In genomic region chr19:39319098-39319891, GRCh38 we compare ENCODE assay signal across 11 cellular contexts. TPM values are rescaled to one million over a fixed set of nuclear protein-coding genes. Genes with fewer than 3 reads are reported as not detected.
DNase-seq lines count a peak whose midpoint lies in the region; ATAC-seq, FAIRE-seq and TF ChIP-seq lines count a peak whose summit lies in the region.
"Had no signal": no experiment of that assay in that cellular context is flagged by ENCODE, and none has a peak within 500 bp of the region (broad histone marks: within the 10 kb centered on the region; RNA-seq: fewer than 3 reads in every experiment).

No MANE protein-coding gene starts in this region.

- peak overlapping the region; percentile 6 for H4K91ac ChIP-seq in H1 (replicated peaks; ENCODE audit: insufficient read length, low read length)

- H4K8ac ChIP-seq in H1 (ENCODE audit: extremely low read depth, insufficient read depth, low read length) = no peak overlapping the region

- H3K23me2 ChIP-seq in H1 (ENCODE audit: low read depth, low read length) = peaks cover 7% of the 10 kb centered on the region; the same call in 1 of the 2 replicates

- FAIRE-seq in H1 (lab: Jason Lieb, UNC) = peak; percentile 66

- no peak for TF ChIP-seq EP300 in H1 (IDR thresholded peaks at IDR 0.05; ENCODE audit: borderline replicate concordance in 1 of 2, low read depth in 2 of 2, low read length in 2 of 2)

- CTCF ChIA-PET in PC-9 (lab: Charles Lee) = no interaction called here
- CTCF ChIA-PET in H1 (lab: Charles Lee; ENCODE audit: partially characterized antibody) = no interaction called here

- no peak overlapping the region for H2BK120ac ChIP-seq in H1 (replicated peaks; ENCODE audit: low read depth, low read length)

- H3K4me1 ChIP-seq in PC-9 (replicated peaks; ENCODE audit: insufficient read depth) (peaks cover 11% of the 10 kb centered on the region), H1 (replicated peaks in 1 of 4; ENCODE audit: control insufficient read depth in 3 of 4, insufficient read depth in 4 of 4, low read length in 3 of 4) (peaks cover 2 to 8% (median 3%) of the 10 kb centered on the region in 4 experiments; a peak in 5 of 7 replicates)

- no peak for TF ChIP-seq POLR2A in H1 (IDR thresholded peaks at IDR 0.05; ENCODE audit: control extremely low read depth in 1 of 2, low read depth in 2 of 2, low read length in 2 of 2)

- peaks cover 17% of the 10 kb centered on the region for H3K36me3 Mint-ChIP-seq in activated T-cell treated with anti-CD3 and anti-CD28 coated beads, Interleukin-2, amount 50 U/mL, for 24 hours (ENCODE audit: low read depth)
- peaks cover 1 to 2% of the 10 kb centered on the region in 2 donors for H3K36me3 Mint-ChIP-seq in stimulated activated naive B cell treated with anti-CD40 and anti-IgM and Interleukin-4, amounts not matched to agents 10 μg/mL and 1 μg/mL and 100 μg/mL, for 72 hours

- peak overlapping the region; percentile 79 for H3K4me3 Mint-ChIP-seq in activated T-cell treated with anti-CD3 and anti-CD28 coated beads, Interleukin-2, amount 50 U/mL, for 24 hours
- peak overlapping the region; percentile 21 to 47 for H3K4me3 Mint-ChIP-seq in stimulated activated naive B cell treated with anti-CD40 and anti-IgM and Interleukin-4, amounts not matched to agents 10 μg/mL and 1 μg/mL and 100 μg/mL, for 72 hours

- H3K56ac ChIP-seq in H1 (replicated peaks; ENCODE audit: insufficient read length, low read depth, low read length) = no peak overlapping the region

- peak overlapping the region; percentile 83 for H3K4me2 ChIP-seq in PC-9
- peak overlapping the region; percentile 81 to 99 for H3K4me2 ChIP-seq in H1 (ENCODE audit: insufficient read depth in 1 of 2, low read depth in 2 of 2, low read length in 2 of 2)

- no peak overlapping the region for H2BK12ac ChIP-seq in H1 (ENCODE audit: low read depth, low read length)

- no peaks in the 10 kb centered on the region for H3K9me2 ChIP-seq in PC-9 (ENCODE audit: insufficient read depth)

- no peak overlapping the region for H2BK5ac ChIP-seq in H1 (ENCODE audit: low read depth, low read length)

- no peaks in the 10 kb centered on the region for H4K20me1 ChIP-seq in PC-9 (ENCODE audit: insufficient read depth)
- H4K20me1 ChIP-seq in H1 (replicated peaks in 1 of 2; ENCODE audit: control insufficient read depth in 1 of 2, insufficient read depth in 2 of 2, low read length in 2 of 2) = peaks cover 0 to 7% of the 10 kb centered on the region in 2 experiments

- intact Hi-C loops in PC-9 (cut with micrococcal nuclease; ENCODE audit: unreplicated experiment) (no loop called here), posterior cingulate gyrus (cut with DNase I) (no loop called here)

- H3K9me3 ChIP-seq in PC-9 (ENCODE audit: insufficient read depth, low read depth) (no peaks in the 10 kb centered on the region), H1 (ENCODE audit: insufficient read depth in 2 of 2, low read depth in 1 of 2, low read length in 1 of 2) (no peaks in the 10 kb centered on the region)

- H3K4ac ChIP-seq in H1 (replicated peaks; ENCODE audit: insufficient read length, low read depth, low read length) = peak overlapping the region; percentile 83

- H2AFZ ChIP-seq in PC-9 (no peak overlapping the region), H1 (ENCODE audit: low read length) (no peak overlapping the region)

- H3K36me3 ChIP-seq in PC-9 (ENCODE audit: low read depth) = no peaks in the 10 kb centered on the region
- peaks cover 0 to 8% (median 1%) of the 10 kb centered on the region in 4 experiments; a peak in 2 of 8 replicates for H3K36me3 ChIP-seq in H1 (ENCODE audit: control insufficient read depth in 2 of 4, insufficient read depth in 4 of 4, low read length in 3 of 4)
- H3K36me3 ChIP-seq: SJSA1 had no signal

- 85% methylated on average over 5 of the region's 5 CpGs; no CpG with 5 or more reads in 1 of the 2 experiments for WGBS in H1 (ENCODE audit: extremely low coverage in 1 of 2, insufficient coverage in 1 of 2, insufficient read length in 1 of 2, insufficient replicate concordance in 2 of 2, low coverage in 1 of 2, low lambda C conversion rate in 2 of 2, missing lambda C conversion rate in 1 of 2), 2 experiments

- no peak overlapping the region; a peak in 1 of 7 replicates for H3K9ac ChIP-seq in H1 (replicated peaks in 1 of 4; ENCODE audit: extremely low read depth in 1 of 4, low read depth in 3 of 4, low read length in 3 of 4)

- H3K4me3 ChIP-seq in PC-9 (peak overlapping the region; percentile 72), H1 (ENCODE audit: extremely low read depth in 1 of 4, insufficient read depth in 2 of 4, low read depth in 3 of 4, low read length in 4 of 4) (peak overlapping the region; percentile 63 to 88 (median 69); a peak in 6 of 8 replicates)
- H3K4me3 ChIP-seq: SJSA1 had no signal

- peak overlapping the region; percentile 15; the same call in 1 of the 2 replicates for H2AK5ac ChIP-seq in H1 (ENCODE audit: low read depth, low read length)

- H3K27ac ChIP-seq in PC-9 (no peak overlapping the region), H1 (ENCODE audit: low read depth, low read length) (no peak overlapping the region)
- H3K27ac ChIP-seq: SJSA1 had no signal

- no peak overlapping the region for H3K18ac ChIP-seq in H1 (ENCODE audit: extremely low read depth, low read length)

- no peak for TF ChIP-seq RAD21 in H1 (IDR thresholded peaks at IDR 0.05 in 1 of 2, conservative IDR thresholded peaks at IDR 0.05 in 1 of 2; ENCODE audit: low read depth in 2 of 2, low read length in 2 of 2)

- H3K23ac ChIP-seq in H1 (ENCODE audit: insufficient read length) = peak overlapping the region; percentile 77

- POLR2A ChIA-PET in PC-9 (lab: Charles Lee; ENCODE audit: unreplicated experiment) = no interaction called here
- POLR2A ChIA-PET in H1 (lab: Charles Lee; ENCODE audit: partially characterized antibody) = no interaction called here

- H2BK20ac ChIP-seq in H1 (ENCODE audit: low read length) = no peak overlapping the region

- no peak overlapping the region for H3K14ac ChIP-seq in H1 (ENCODE audit: insufficient read length)

- no peaks in the 10 kb centered on the region for H3K27me3 Mint-ChIP-seq in activated T-cell treated with anti-CD3 and anti-CD28 coated beads, Interleukin-2, amount 50 U/mL, for 24 hours
- peaks cover 12 to 18% of the 10 kb centered on the region in 2 donors for H3K27me3 Mint-ChIP-seq in stimulated activated naive B cell treated with anti-CD40 and anti-IgM and Interleukin-4, amounts not matched to agents 10 μg/mL and 1 μg/mL and 100 μg/mL, for 72 hours

- H3F3A ChIP-seq in PC-9 (ENCODE audit: insufficient read depth, low read depth) = peaks cover 5% of the 10 kb centered on the region; the same call in 1 of the 2 replicates

- peaks cover 22% of the 10 kb centered on the region for H3K4me1 Mint-ChIP-seq in activated T-cell treated with anti-CD3 and anti-CD28 coated beads, Interleukin-2, amount 50 U/mL, for 24 hours (ENCODE audit: low read depth)
- peaks cover 19 to 20% of the 10 kb centered on the region in 2 donors for H3K4me1 Mint-ChIP-seq in stimulated activated naive B cell treated with anti-CD40 and anti-IgM and Interleukin-4, amounts not matched to agents 10 μg/mL and 1 μg/mL and 100 μg/mL, for 72 hours

- peak overlapping the region; percentile 59 for H3K27ac Mint-ChIP-seq in activated T-cell treated with anti-CD3 and anti-CD28 coated beads, Interleukin-2, amount 50 U/mL, for 24 hours
- no peak overlapping the region for H3K27ac Mint-ChIP-seq in stimulated activated naive B cell treated with anti-CD40 and anti-IgM and Interleukin-4, amounts not matched to agents 10 μg/mL and 1 μg/mL and 100 μg/mL, for 72 hours

- no TSS peak for BruUV-seq in PC-9 (replicated peaks; lab: Mats Ljungman, UMichigan)

- H3K9me3 Mint-ChIP-seq in activated T-cell treated with anti-CD3 and anti-CD28 coated beads, Interleukin-2, amount 50 U/mL, for 24 hours = no peaks in the 10 kb centered on the region
- H3K9me3 Mint-ChIP-seq in stimulated activated naive B cell treated with anti-CD40 and anti-IgM and Interleukin-4, amounts not matched to agents 10 μg/mL and 1 μg/mL and 100 μg/mL, for 72 hours = no peaks in the 10 kb centered on the region

- ATAC-seq in stimulated activated naive B cell treated with anti-CD40 and anti-IgM and Interleukin-4, amounts not matched to agents 10 μg/mL and 1 μg/mL and 100 μg/mL, for 72 hours (replicated peaks) = no peak

- H3K79me2 ChIP-seq in PC-9 (ENCODE audit: low read depth) (0 out of 2 replicates have a peak, but pooled peaks cover 7% of the 10 kb centered on the region), H1 (ENCODE audit: control insufficient read depth in 1 of 2, insufficient read depth in 2 of 2, low read length in 2 of 2) (no peaks in the 10 kb centered on the region)

- DNase-seq in activated T-cell treated with anti-CD3 and anti-CD28 coated beads, Interleukin-2, amount 50 U/mL, for 24 hours = no peak
- DNase-seq in activated T-cell treated with anti-CD3 and anti-CD28 coated beads for 4 hours (no peak), PC-9 (no peak), H1 (ENCODE audit: low read depth in 1 of 2, low spot score in 2 of 2) (no peak), posterior cingulate gyrus (no peak), epidermal melanocyte (ENCODE audit: insufficient read length, low spot score) (no peak), NCI-H2227 (lab: John Stamatoyannopoulos, UW; ENCODE audit: unreplicated experiment) (no peak)
- DNase-seq in stimulated activated naive B cell treated with anti-CD40 and anti-IgM and Interleukin-4, amounts not matched to agents 10 μg/mL and 1 μg/mL and 100 μg/mL, for 72 hours = no peak
- DNase-seq: NCI-H2029 had no signal

- H3K27me3 ChIP-seq in PC-9 (ENCODE audit: insufficient read depth, low read depth) (no peaks in the 10 kb centered on the region; the same call in 1 of the 2 replicates), H1 (replicated peaks in 1 of 4; ENCODE audit: control insufficient read depth in 3 of 4, extremely low read depth in 1 of 4, insufficient read depth in 3 of 4, low read length in 3 of 4) (peaks cover 0 to 14% (median 12%) of the 10 kb centered on the region in 4 experiments; a peak in 4 of 7 replicates)

- TF ChIP-seq CTCF in PC-9 (conservative IDR thresholded peaks at IDR 0.05) (no peak), H1 (IDR thresholded peaks at IDR 0.05; ENCODE audit: control extremely low read depth in 1 of 3, insufficient read depth in 1 of 3, low read depth in 1 of 3, low read length in 3 of 3) (no peak)

- H2BK15ac ChIP-seq in H1 (ENCODE audit: low read length) = peak overlapping the region; percentile 74; the same call in 1 of the 2 replicates

- no peak overlapping the region for H4K5ac ChIP-seq in H1 (ENCODE audit: insufficient read length, low read depth, low read length)

- H3K79me1 ChIP-seq in H1 (ENCODE audit: low read depth, low read length) = no peaks in the 10 kb centered on the region

RNA-seq across cellular contexts. Expression of gene LRFN1, which starts 1.4 kb away (rescaled TPM):
- 2.3 and 4.0 TPM in 2 replicates for total RNA-seq in PC-9 (2021)
- 6.6 and 7.5 TPM in 2 replicates for total RNA-seq in H1 (2021; fragmentation: NEBNext Ultra II Directional; extraction: Animal tissue kit (Norgen Biotek cat#: 25700))
- polyA plus RNA-seq in H1 (2011; rRNA removed) = 2.4 and 6.1 TPM in 2 replicates
- 2.3 TPM for polyA plus RNA-seq in H1 (2011; cell fraction: cytosol; rRNA removed)
- 3.7 TPM for polyA plus RNA-seq in H1 (2011; cell fraction: nucleus; rRNA removed)
- polyA plus RNA-seq in H1 (2012, experiment 1 of 2) = 1.9 to 4.8 TPM (median 3.9 TPM) in 4 replicates
- 3.1 TPM for polyA plus RNA-seq in H1 (2012, experiment 2 of 2)
- polyA plus RNA-seq in H1 (2013, experiment 1 of 2) = 8.1 TPM
- 8.5 TPM for polyA plus RNA-seq in H1 (2013, experiment 2 of 2)
- polyA minus RNA-seq in H1 (2011; rRNA and poly(A)+ RNA removed) = 0.68 and 1.4 TPM in 2 replicates
- polyA minus RNA-seq in H1 (2011; cell fraction: cytosol; rRNA and poly(A)+ RNA removed) = 3.8 TPM
- 5.0 TPM for polyA minus RNA-seq in H1 (2011; cell fraction: nucleus; rRNA and poly(A)+ RNA removed)
- total RNA-seq: SJSA1 had no signal

RNA-seq across cellular contexts. Expression of gene GMFG, which starts 16.5 kb away (rescaled TPM):
- 0.78 TPM in 1 of 2 replicates, not detected in the other for total RNA-seq in PC-9 (2021)
- not detected in 2 replicates for total RNA-seq in H1 (2021; fragmentation: NEBNext Ultra II Directional; extraction: Animal tissue kit (Norgen Biotek cat#: 25700))
- polyA plus RNA-seq in H1 (2011; rRNA removed) = 0.24 and 0.26 TPM in 2 replicates
- 0.17 TPM for polyA plus RNA-seq in H1 (2011; cell fraction: cytosol; rRNA removed)
- polyA plus RNA-seq in H1 (2011; cell fraction: nucleus; rRNA removed) = not detected
- polyA plus RNA-seq in H1 (2012, experiment 1 of 2) = 0.36 to 0.66 TPM (median 0.58 TPM) in 3 of 4 replicates, not detected in the other
- polyA plus RNA-seq in H1 (2012, experiment 2 of 2) = not detected
- 0.77 TPM for polyA plus RNA-seq in H1 (2013, experiment 1 of 2)
- polyA plus RNA-seq in H1 (2013, experiment 2 of 2) = 0.53 TPM
- polyA minus RNA-seq in H1 (2011; rRNA and poly(A)+ RNA removed) = 1.9 TPM in 1 of 2 replicates, not detected in the other
- not detected for polyA minus RNA-seq in H1 (2011; cell fraction: cytosol; rRNA and poly(A)+ RNA removed)
- polyA minus RNA-seq in H1 (2011; cell fraction: nucleus; rRNA and poly(A)+ RNA removed) = not detected

RNA-seq across cellular contexts. Expression of gene SAMD4B, which starts 22.9 kb away (rescaled TPM):
- total RNA-seq in PC-9 (2021) = 152 and 163 TPM in 2 replicates
- total RNA-seq in H1 (2021; fragmentation: NEBNext Ultra II Directional; extraction: Animal tissue kit (Norgen Biotek cat#: 25700)) = 158 and 161 TPM in 2 replicates
- 137 and 189 TPM in 2 replicates for polyA plus RNA-seq in H1 (2011; rRNA removed)
- polyA plus RNA-seq in H1 (2011; cell fraction: cytosol; rRNA removed) = 75.7 TPM
- 158 TPM for polyA plus RNA-seq in H1 (2011; cell fraction: nucleus; rRNA removed)
- polyA plus RNA-seq in H1 (2012, experiment 1 of 2) = 128 to 184 TPM (median 152 TPM) in 4 replicates
- 152 TPM for polyA plus RNA-seq in H1 (2012, experiment 2 of 2)
- polyA plus RNA-seq in H1 (2013, experiment 1 of 2) = 146 TPM
- 143 TPM for polyA plus RNA-seq in H1 (2013, experiment 2 of 2)
- polyA minus RNA-seq in H1 (2011; rRNA and poly(A)+ RNA removed) = 84.1 and 116 TPM in 2 replicates
- 86.4 TPM for polyA minus RNA-seq in H1 (2011; cell fraction: cytosol; rRNA and poly(A)+ RNA removed)
- 65.0 TPM for polyA minus RNA-seq in H1 (2011; cell fraction: nucleus; rRNA and poly(A)+ RNA removed)

RNA-seq across cellular contexts. Expression of gene IFNL1, which starts 23.1 kb away (rescaled TPM):
- total RNA-seq in PC-9 (2021) = not detected in 2 replicates
- total RNA-seq in H1 (2021; fragmentation: NEBNext Ultra II Directional; extraction: Animal tissue kit (Norgen Biotek cat#: 25700)) = not detected in 2 replicates
- not detected in 2 replicates for polyA plus RNA-seq in H1 (2011; rRNA removed)
- polyA plus RNA-seq in H1 (2011; cell fraction: cytosol; rRNA removed) = not detected
- polyA plus RNA-seq in H1 (2011; cell fraction: nucleus; rRNA removed) = not detected
- not detected in 4 replicates for polyA plus RNA-seq in H1 (2012, experiment 1 of 2)
- not detected for polyA plus RNA-seq in H1 (2012, experiment 2 of 2)
- polyA plus RNA-seq in H1 (2013, experiment 1 of 2) = not detected
- not detected for polyA plus RNA-seq in H1 (2013, experiment 2 of 2)
- not detected in 2 replicates for polyA minus RNA-seq in H1 (2011; rRNA and poly(A)+ RNA removed)
- polyA minus RNA-seq in H1 (2011; cell fraction: cytosol; rRNA and poly(A)+ RNA removed) = not detected
- polyA minus RNA-seq in H1 (2011; cell fraction: nucleus; rRNA and poly(A)+ RNA removed) = not detected
- total RNA-seq: sciatic nerve, SJSA1 had no signal

RNA-seq across cellular contexts. Expression of gene IFNL2, which starts 51.1 kb away (rescaled TPM):
- total RNA-seq in PC-9 (2021) = not detected in 2 replicates
- not detected in 2 replicates for total RNA-seq in H1 (2021; fragmentation: NEBNext Ultra II Directional; extraction: Animal tissue kit (Norgen Biotek cat#: 25700))
- not detected in 2 replicates for polyA plus RNA-seq in H1 (2011; rRNA removed)
- not detected for polyA plus RNA-seq in H1 (2011; cell fraction: cytosol; rRNA removed)
- polyA plus RNA-seq in H1 (2011; cell fraction: nucleus; rRNA removed) = not detected
- not detected in 4 replicates for polyA plus RNA-seq in H1 (2012, experiment 1 of 2)
- polyA plus RNA-seq in H1 (2012, experiment 2 of 2) = not detected
- not detected for polyA plus RNA-seq in H1 (2013, experiment 1 of 2)
- polyA plus RNA-seq in H1 (2013, experiment 2 of 2) = not detected
- polyA minus RNA-seq in H1 (2011; rRNA and poly(A)+ RNA removed) = not detected in 2 replicates
- not detected for polyA minus RNA-seq in H1 (2011; cell fraction: cytosol; rRNA and poly(A)+ RNA removed)
- polyA minus RNA-seq in H1 (2011; cell fraction: nucleus; rRNA and poly(A)+ RNA removed) = not detected
- total RNA-seq: sciatic nerve, SJSA1 had no signal
